In genomic region chr1:245621589-245621988, GRCh38 we compare ENCODE assay signal across 10 cellular contexts.
DNase-seq lines count a peak whose midpoint lies in the region; ATAC-seq and TF ChIP-seq lines count a peak whose summit lies in the region.
"Had no signal": no experiment of that assay in that cellular context is flagged by ENCODE, and none has a peak within 500 bp of the region (broad histone marks: within the 10 kb centered on the region; RNA-seq: fewer than 3 reads in every experiment).

No MANE protein-coding gene starts in this region.

- ATAC-seq in HG02973 (IDR thresholded peaks at IDR 0.05; ENCODE audit: unreplicated experiment) (peak; percentile 61), HG02588 (IDR thresholded peaks at IDR 0.05; ENCODE audit: unreplicated experiment) (no peak), GM21367 (IDR thresholded peaks at IDR 0.05; ENCODE audit: unreplicated experiment) (no peak)

- DNase-seq in GM13977 (ENCODE audit: low spot score) (peak; percentile 4), NCI-H774 (lab: John Stamatoyannopoulos, UW) (peak; percentile 78), islet precursor cell (peak; percentile 46), NCI-H446 (lab: John Stamatoyannopoulos, UW) (no peak)
- DNase-seq: C1 segment of cervical spinal cord, DND-41, testis had no signal

- no peak for TF ChIP-seq CTCF in GM13977 (IDR thresholded peaks at IDR 0.05; ENCODE audit: extremely low read depth, insufficient read depth, missing control alignments)

- in situ Hi-C loops in GM13977 (cut with MboI; ENCODE audit: low pct_unique_long_range_greater_than_20kb, low sequenced_read_pairs, unreplicated experiment) = no loop called here

Comparison
In these comparisons a context has a peak if more than half of its experiments do, and no peak if none do; other contexts are left out.
1. DNase-seq: peak in GM13977 (single experiment), NCI-H774 (single experiment) and islet precursor cell (single experiment); none in NCI-H446 (0 of 2).